ENCODE assay signal across 8 cellular contexts in the genomic region with DNA sequence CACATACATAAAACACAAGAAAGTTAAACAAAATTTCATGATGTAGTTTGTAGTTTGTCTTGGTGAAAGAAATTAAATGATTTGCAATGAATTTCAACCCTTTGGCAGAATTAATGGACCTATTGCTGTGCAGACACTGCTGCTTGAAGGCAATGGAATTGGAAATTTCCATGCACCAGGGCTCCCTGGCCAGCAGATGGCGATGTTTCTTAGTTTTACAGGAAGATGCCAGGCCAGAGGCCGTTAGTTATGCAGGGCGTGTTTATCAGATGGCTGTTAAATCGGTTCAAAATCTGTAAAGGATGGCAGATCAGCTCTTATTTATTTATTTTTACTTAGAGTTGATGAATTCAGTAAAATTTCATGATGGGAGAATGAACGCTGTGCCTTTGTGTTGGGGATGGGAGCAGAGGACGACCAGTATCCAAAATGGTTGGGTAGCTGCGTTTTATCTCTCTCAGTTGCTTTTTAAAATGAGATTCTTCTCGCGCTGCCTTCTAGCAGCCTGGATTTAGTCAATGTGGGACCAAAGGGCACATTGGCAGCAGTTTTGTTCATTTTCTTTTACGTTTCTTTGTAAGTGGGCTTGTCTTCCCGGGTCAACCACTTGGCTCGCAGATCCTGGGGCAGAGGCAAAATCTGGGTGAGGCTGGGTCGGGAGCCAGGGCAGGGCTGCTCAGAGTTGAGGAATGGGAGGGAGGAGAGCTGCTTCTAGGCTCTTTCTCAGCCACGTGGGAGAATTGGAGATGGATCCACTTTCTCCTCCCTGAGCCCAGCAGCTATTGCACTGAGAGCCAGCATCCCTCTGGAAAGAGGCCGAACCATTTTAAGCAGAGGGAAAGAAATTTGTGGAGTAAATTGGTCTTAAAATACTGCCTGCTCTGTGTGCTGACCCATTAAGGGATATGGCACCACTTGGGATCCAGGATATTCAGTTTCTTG.
DNase-seq lines count a peak whose midpoint lies in the region; ATAC-seq, FAIRE-seq and TF ChIP-seq lines count a peak whose summit lies in the region.

No MANE protein-coding gene starts in this region.

- no peak for TF ChIP-seq EP300 in K562 (IDR thresholded peaks at IDR 0.05; ENCODE audit: low read length)

- no peaks in the 10 kb centered on the region for H3K27me3 ChIP-seq in K562 (ENCODE audit: control insufficient read depth in 2 of 2, insufficient read depth in 2 of 2, low read length in 2 of 2)
- no peaks in the 10 kb centered on the region for H3K27me3 ChIP-seq in iPS DF 6.9 (ENCODE audit: control insufficient read depth, insufficient read depth, low read length)
- no peaks in the 10 kb centered on the region for H3K27me3 ChIP-seq in smooth muscle cell (ENCODE audit: low read depth)

- H3K4me2 ChIP-seq in K562 (ENCODE audit: insufficient read depth, low read length), result no peak overlapping the region
- H3K4me2 ChIP-seq in smooth muscle cell, result peak overlapping the region; percentile 66

- TF ChIP-seq RAD21 in K562 (CRISPR knock-in tag; conservative IDR thresholded peaks at IDR 0.05 in 1 of 2, IDR thresholded peaks at IDR 0.05 in 1 of 2), result peak; percentile 49 to 55

- TF ChIP-seq POLR2A in K562 (conservative IDR thresholded peaks at IDR 0.05), result no peak

- in situ Hi-C loops in K562 (cut with MboI), result loop anchor here (10.0 kb wide), 1 partner anchor 976 kb away; the partner anchor contains the start of gene SYT4

- H3K9me3 ChIP-seq in K562 (replicated peaks; ENCODE audit: control insufficient read depth, insufficient read depth, low read depth, low read length), result no peaks in the 10 kb centered on the region
- H3K9me3 ChIP-seq in iPS DF 6.9 (ENCODE audit: control insufficient read depth, insufficient read depth, low read length), result no peaks in the 10 kb centered on the region
- no peaks in the 10 kb centered on the region for H3K9me3 ChIP-seq in smooth muscle cell (replicated peaks; ENCODE audit: low read depth)

- H3K79me2 ChIP-seq in K562 (ENCODE audit: control insufficient read depth, insufficient read depth, low read length), result no peaks in the 10 kb centered on the region
- no peaks in the 10 kb centered on the region for H3K79me2 ChIP-seq in smooth muscle cell (ENCODE audit: low read depth)

- H3K9ac ChIP-seq in K562 (ENCODE audit: insufficient read depth in 1 of 2, low read depth in 2 of 2, low read length in 2 of 2) (no peak overlapping the region), smooth muscle cell (ENCODE audit: low read depth) (no peak overlapping the region)

- no peaks in the 10 kb centered on the region for H3F3A ChIP-seq in smooth muscle cell (ENCODE audit: low read depth)

- CTCF ChIA-PET in K562 (lab: Yijun Ruan, JAX; ENCODE audit: low intra/inter-chr PET ratio), result no interaction called here

- H3K36me3 ChIP-seq in K562 (ENCODE audit: control insufficient read depth, insufficient read depth, low read length), result no peaks in the 10 kb centered on the region
- H3K36me3 ChIP-seq in iPS DF 6.9 (ENCODE audit: control insufficient read depth, insufficient read depth, low read length), result no peaks in the 10 kb centered on the region
- no peaks in the 10 kb centered on the region for H3K36me3 ChIP-seq in smooth muscle cell (ENCODE audit: low read depth)

- H4K20me1 ChIP-seq in K562 (replicated peaks; ENCODE audit: control insufficient read depth, insufficient read depth, low read length), result no peaks in the 10 kb centered on the region
- no peaks in the 10 kb centered on the region for H4K20me1 ChIP-seq in smooth muscle cell (ENCODE audit: low read depth)

- H3K4me1 ChIP-seq in K562 (replicated peaks in 1 of 2; ENCODE audit: control insufficient read depth in 2 of 2, insufficient read depth in 2 of 2, low read length in 2 of 2) (no peaks in the 10 kb centered on the region), iPS DF 6.9 (ENCODE audit: control insufficient read depth, insufficient read depth, low read length) (peaks cover 1% of the 10 kb centered on the region; the same call in 1 of the 2 replicates), smooth muscle cell (ENCODE audit: low read depth) (no peaks in the 10 kb centered on the region)

- H3K4me3 ChIP-seq in K562, result no peak overlapping the region
- H3K4me3 ChIP-seq in iPS DF 6.9 (ENCODE audit: low read length), result no peak overlapping the region
- peak overlapping the region; percentile 14 for H3K4me3 ChIP-seq in smooth muscle cell

- POLR2A ChIA-PET in K562 (lab: Yijun Ruan, JAX), result no interaction called here

- TF ChIP-seq CTCF in K562 (IDR thresholded peaks at IDR 0.05 in 2 of 3, conservative IDR thresholded peaks at IDR 0.05 in 1 of 3; ENCODE audit: insufficient read depth in 2 of 3, low read depth in 1 of 3, low read length in 3 of 3) (peak; percentile 36 to 64 (median 60); a peak in 5 of 6 replicates), smooth muscle cell (IDR thresholded peaks at IDR 0.05; ENCODE audit: borderline replicate concordance, insufficient read depth, poor library complexity, severe bottlenecking) (peak; percentile 99)

- intact Hi-C loops in K562 (cut with micrococcal nuclease), result loop anchor here (5.0 kb wide), 1 partner anchor 973 kb away; no protein-coding TSS in a partner anchor

- DNase-seq in activated gamma-delta T cell treated with Interleukin-2 at 50 U/mL for 16 hours (peak; percentile 13), activated gamma-delta T cell (lab: John Stamatoyannopoulos, UW) (no peak), NCI-H1694 treated with DMSO at 0.1 percent for 48 hours (lab: John Stamatoyannopoulos, UW) (peak; percentile 66), T-helper 22 cell (ENCODE audit: low read depth) (peak; percentile 1), K562 (ENCODE audit: extremely low read depth in 1 of 4, low spot score in 3 of 4) (peak; percentile 38 to 52 (median 42)), iPS DF 6.9 (ENCODE audit: low read depth, low spot score) (peak; percentile 41), smooth muscle cell (lab: John Stamatoyannopoulos, UW; ENCODE audit: unreplicated experiment) (peak; percentile 24)

- ATAC-seq in HG02885 (IDR thresholded peaks at IDR 0.05; ENCODE audit: poor library complexity, unreplicated experiment), result peak; percentile 97
- peak; percentile 66; the same call in 2 of the 3 replicates for ATAC-seq in K562

- H3K9me1 ChIP-seq in K562 (ENCODE audit: control insufficient read depth, insufficient read depth, low read length), result no peaks in the 10 kb centered on the region

- H2AFZ ChIP-seq in K562 (ENCODE audit: low read depth, low read length), result no peak overlapping the region
- peak overlapping the region; percentile 81 for H2AFZ ChIP-seq in smooth muscle cell (ENCODE audit: low read depth)

- peak; percentile 32 for FAIRE-seq in K562 (lab: Jason Lieb, UNC)

- WGBS in K562 (ENCODE audit: insufficient coverage, low coverage, missing lambda C conversion rate), result 2% methylated on average over 9 of the region's 15 CpGs
- WGBS in iPS DF 6.9 (ENCODE audit: insufficient coverage, insufficient read length), result no CpG with 5 or more reads among the region's 15 CpGs
- WGBS in smooth muscle cell (ENCODE audit: low lambda C conversion rate), result 39% methylated on average over 15 of the region's 15 CpGs

- BruUV-seq in K562 (replicated peaks; lab: Mats Ljungman, UMichigan), result no TSS peak

- H3K27ac ChIP-seq in K562 (ENCODE audit: extremely low read depth, low read depth, low read length), result no peak overlapping the region
- H3K27ac ChIP-seq in iPS DF 6.9 (ENCODE audit: low read length), result no peak overlapping the region
- no peak overlapping the region for H3K27ac ChIP-seq in smooth muscle cell (ENCODE audit: low read depth)

TF ChIP-seq in K562, 482 proteins besides CTCF, POLR2A, EP300 and RAD21 (continues in another document):
- TF ChIP-seq MXI1 (IDR thresholded peaks at IDR 0.05; ENCODE audit: low read depth, low read length) (no peak), CREB3 (tag; conservative IDR thresholded peaks at IDR 0.05; ENCODE audit: low read depth) (no peak), ATF3 (IDR thresholded peaks at IDR 0.05) (no peak), ATF3 (CRISPR knock-in tag; conservative IDR thresholded peaks at IDR 0.05) (no peak), ZNF830 (CRISPR knock-in tag; IDR thresholded peaks at IDR 0.05) (no peak)
- TF ChIP-seq, protein P1, sequence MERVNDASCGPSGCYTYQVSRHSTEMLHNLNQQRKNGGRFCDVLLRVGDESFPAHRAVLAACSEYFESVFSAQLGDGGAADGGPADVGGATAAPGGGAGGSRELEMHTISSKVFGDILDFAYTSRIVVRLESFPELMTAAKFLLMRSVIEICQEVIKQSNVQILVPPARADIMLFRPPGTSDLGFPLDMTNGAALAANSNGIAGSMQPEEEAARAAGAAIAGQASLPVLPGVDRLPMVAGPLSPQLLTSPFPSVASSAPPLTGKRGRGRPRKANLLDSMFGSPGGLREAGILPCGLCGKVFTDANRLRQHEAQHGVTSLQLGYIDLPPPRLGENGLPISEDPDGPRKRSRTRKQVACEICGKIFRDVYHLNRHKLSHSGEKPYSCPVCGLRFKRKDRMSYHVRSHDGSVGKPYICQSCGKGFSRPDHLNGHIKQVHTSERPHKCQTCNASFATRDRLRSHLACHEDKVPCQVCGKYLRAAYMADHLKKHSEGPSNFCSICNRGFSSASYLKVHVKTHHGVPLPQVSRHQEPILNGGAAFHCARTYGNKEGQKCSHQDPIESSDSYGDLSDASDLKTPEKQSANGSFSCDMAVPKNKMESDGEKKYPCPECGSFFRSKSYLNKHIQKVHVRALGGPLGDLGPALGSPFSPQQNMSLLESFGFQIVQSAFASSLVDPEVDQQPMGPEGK (CRISPR knock-in tag; IDR thresholded peaks at IDR 0.05; ENCODE audit: borderline replicate concordance), result no peak
